8 cellular contexts compared by ENCODE assay signal in the genomic region with DNA sequence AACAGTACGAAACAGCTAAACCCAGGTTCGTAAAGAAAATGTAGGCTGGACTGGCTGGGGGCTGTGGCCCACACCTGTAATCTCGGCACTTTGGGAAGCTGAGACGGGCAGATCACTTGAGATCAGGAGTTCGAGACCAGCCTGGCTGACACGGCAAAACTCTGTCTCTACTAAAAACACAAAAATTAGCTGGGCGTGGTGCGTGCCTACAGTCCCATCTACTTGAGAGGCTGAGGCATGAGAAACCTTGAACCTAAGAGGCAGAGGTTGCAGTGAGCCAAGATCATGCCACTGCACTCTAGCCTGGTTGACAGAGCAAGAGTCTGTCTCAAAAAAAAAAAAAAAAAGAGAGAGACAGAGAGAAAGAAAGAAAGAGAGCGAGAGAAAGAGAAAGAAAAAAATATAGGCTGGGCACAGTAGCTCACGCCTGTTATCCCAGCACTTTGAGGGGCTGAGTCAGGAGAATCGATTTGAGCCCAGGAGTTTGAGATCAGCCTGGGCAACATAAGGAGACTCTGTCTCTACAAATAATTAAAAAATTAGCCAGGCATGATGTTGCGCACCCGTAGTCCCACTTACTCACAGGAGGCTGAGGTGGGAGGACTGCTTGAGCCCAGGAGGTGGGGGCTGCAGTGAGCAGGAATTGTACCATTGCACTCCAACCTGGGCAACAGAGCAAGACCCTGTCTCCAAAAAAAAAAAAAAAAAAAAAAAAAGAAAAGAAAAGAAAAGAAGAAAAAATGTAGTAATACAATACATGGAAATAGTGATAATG. TPM values are rescaled to one million over a fixed set of nuclear protein-coding genes. Genes with fewer than 3 reads are reported as not detected.
DNase-seq lines count a peak whose midpoint lies in the region; ATAC-seq and TF ChIP-seq lines count a peak whose summit lies in the region.

No MANE protein-coding gene starts in this region.

- WGBS in aorta, 2 donors = 67% methylated on average over 13 of the region's 13 CpGs

- intact Hi-C loops in left ventricle myocardium inferior (cut with micrococcal nuclease) (no loop called here), Right ventricle myocardium inferior (cut with DNase I) (no loop called here), aorta (cut with DNase I) (loop anchor here (5.0 kb wide), 3 partner anchors 32 to 47 kb away; no protein-coding TSS in a partner anchor)

- H2AFZ ChIP-seq in neural progenitor cell (replicated peaks) = no peak overlapping the region

- TF ChIP-seq CTCF in left ventricle myocardium inferior (IDR thresholded peaks at IDR 0.05; ENCODE audit: borderline replicate concordance) = no peak
- TF ChIP-seq CTCF in neural progenitor cell (IDR thresholded peaks at IDR 0.05) = no peak

- DNase-seq in left ventricle myocardium inferior (no peak), Right ventricle myocardium inferior (ENCODE audit: missing footprints) (no peak), neural progenitor cell (ENCODE audit: low spot score) (no peak), aorta (no peak), SHP77 treated with DMSO at 0.1 percent for 48 hours (lab: John Stamatoyannopoulos, UW) (no peak)
- DNase-seq in activated CD4-positive, alpha-beta T cell treated with anti-CD3 and anti-CD28 coated beads for 4 hours = no peak

- no peaks in the 10 kb centered on the region for H3K27me3 Mint-ChIP-seq in neural progenitor cell (ENCODE audit: insufficient read depth, low read depth)

- no peak for ATAC-seq in Right ventricle myocardium inferior
- no peak for ATAC-seq in aorta (ENCODE audit: low FRiP score)
- no peak for ATAC-seq in HG02623 (IDR thresholded peaks at IDR 0.05; ENCODE audit: unreplicated experiment)

- H3K9me3 ChIP-seq in left ventricle myocardium inferior (replicated peaks) (no peaks in the 10 kb centered on the region), duodenal mucosa (ENCODE audit: control insufficient read depth in 1 of 2, low read length in 2 of 2) (no peaks in the 10 kb centered on the region), neural progenitor cell (ENCODE audit: low read depth) (no peaks in the 10 kb centered on the region), aorta (ENCODE audit: control insufficient read depth, low read length) (no peaks in the 10 kb centered on the region)

- no peak overlapping the region for H3K27ac Mint-ChIP-seq in neural progenitor cell

- H3K4me1 Mint-ChIP-seq in neural progenitor cell = peaks cover 66% of the 10 kb centered on the region

- H3K4me2 ChIP-seq in neural progenitor cell = no peak overlapping the region

- H3K9me3 Mint-ChIP-seq in neural progenitor cell = no peaks in the 10 kb centered on the region

- H3K27ac ChIP-seq in left ventricle myocardium inferior (replicated peaks) = peak overlapping the region; percentile 82
- H3K27ac ChIP-seq in duodenal mucosa (ENCODE audit: low read depth, low read length) = peak overlapping the region; percentile 64
- H3K27ac ChIP-seq in neural progenitor cell = no peak overlapping the region
- peak overlapping the region; percentile 34 to 91 for H3K27ac ChIP-seq in aorta (ENCODE audit: low read depth in 1 of 2, low read length in 2 of 2)

- peak overlapping the region; percentile 41 for H3K4me3 Mint-ChIP-seq in neural progenitor cell

- H3K4me1 ChIP-seq in left ventricle myocardium inferior = peaks cover 99% of the 10 kb centered on the region
- H3K4me1 ChIP-seq in duodenal mucosa (ENCODE audit: control insufficient read depth in 1 of 2, insufficient read depth in 2 of 2, low read length in 2 of 2) = peaks cover 61 to 68% of the 10 kb centered on the region in 2 donors
- peaks cover 41% of the 10 kb centered on the region for H3K4me1 ChIP-seq in neural progenitor cell
- peaks cover 9 to 12% of the 10 kb centered on the region in 2 donors for H3K4me1 ChIP-seq in aorta (ENCODE audit: control insufficient read depth in 1 of 2, insufficient read depth in 2 of 2, low read length in 2 of 2)

- H3K9ac ChIP-seq in duodenal mucosa (ENCODE audit: low read depth in 1 of 2, low read length in 2 of 2) = peak overlapping the region in 1 of 2 donors; percentile 12
- H3K9ac ChIP-seq in neural progenitor cell = no peak overlapping the region

- peaks cover 9% of the 10 kb centered on the region for H3F3A ChIP-seq in neural progenitor cell (ENCODE audit: low read depth)

- peaks cover 5% of the 10 kb centered on the region for H3K36me3 Mint-ChIP-seq in neural progenitor cell

- no peaks in the 10 kb centered on the region for H3K27me3 ChIP-seq in left ventricle myocardium inferior (ENCODE audit: low read depth)
- H3K27me3 ChIP-seq in duodenal mucosa (ENCODE audit: control insufficient read depth in 1 of 2, insufficient read depth in 2 of 2, low read length in 2 of 2) = no peaks in the 10 kb centered on the region
- H3K27me3 ChIP-seq in neural progenitor cell = no peaks in the 10 kb centered on the region
- H3K27me3 ChIP-seq in aorta (ENCODE audit: control insufficient read depth in 1 of 2, insufficient read depth in 2 of 2, low read length in 1 of 2) = no peaks in the 10 kb centered on the region

- H4K20me1 ChIP-seq in neural progenitor cell (ENCODE audit: low read depth) = peaks cover 96% of the 10 kb centered on the region

- no peaks in the 10 kb centered on the region for H3K36me3 ChIP-seq in left ventricle myocardium inferior
- H3K36me3 ChIP-seq in duodenal mucosa (ENCODE audit: control insufficient read depth in 1 of 2, insufficient read depth in 2 of 2, low read length in 2 of 2) = peaks cover 0 to 13% of the 10 kb centered on the region in 2 donors
- H3K36me3 ChIP-seq in neural progenitor cell = no peaks in the 10 kb centered on the region
- no peaks in the 10 kb centered on the region for H3K36me3 ChIP-seq in aorta (ENCODE audit: control insufficient read depth in 1 of 2, insufficient read depth in 2 of 2, low read length in 1 of 2)

- H3K4me3 ChIP-seq in left ventricle myocardium inferior (peak overlapping the region; percentile 7), duodenal mucosa (ENCODE audit: low read depth in 1 of 2, low read length in 2 of 2) (no peak overlapping the region), neural progenitor cell (no peak overlapping the region), aorta (ENCODE audit: low read length in 2 of 2) (no peak overlapping the region)

- peaks cover 96% of the 10 kb centered on the region for H3K79me2 ChIP-seq in neural progenitor cell (ENCODE audit: low read depth)

RNA-seq across cellular contexts. Expression of a gene that starts 35.7 kb away (rescaled TPM):
- total RNA-seq in left ventricle myocardium inferior (217 TPM), Right ventricle myocardium inferior (267 TPM), neural progenitor cell (ENCODE audit: low replicate concordance) (134 and 198 TPM in 2 replicates), aorta (100 to 1,000 TPM; 289 to 297 TPM)
- 100 to 1,000 TPM; 230 to 254 TPM for polyA plus RNA-seq in aorta

Comparison
In these comparisons a context has a peak if more than half of its experiments do, and no peak if none do; other contexts are left out.
1. intact Hi-C loops: an anchor here in aorta (5.0 kb wide); none called in left ventricle myocardium inferior and Right ventricle myocardium inferior.